Comparison of ENCODE assay signal across 14 cellular contexts in the genomic region with DNA sequence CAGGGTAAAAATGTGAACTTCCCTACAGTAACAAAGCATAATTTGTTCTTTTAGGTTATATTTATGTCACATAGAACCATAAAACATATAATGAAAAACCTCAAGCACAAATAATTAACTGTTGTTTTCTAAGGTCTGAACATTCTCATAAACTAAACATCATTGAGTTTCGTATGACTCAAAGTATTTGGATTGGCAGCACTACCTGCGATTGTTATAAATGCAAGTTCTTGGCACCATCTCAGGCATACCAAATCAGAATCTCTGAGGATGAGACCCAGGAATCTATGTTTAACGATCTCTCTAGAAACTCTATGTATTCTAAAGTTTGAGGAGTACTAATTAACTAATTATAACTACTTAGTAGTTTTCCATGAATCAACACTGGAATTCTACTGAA.
"Had no signal": no experiment of that assay in that cellular context is flagged by ENCODE, and none has a peak within 500 bp of the region (broad histone marks: within the 10 kb centered on the region; RNA-seq: fewer than 3 reads in every experiment).

No MANE protein-coding gene starts in this region.

- H3K4me1 Mint-ChIP-seq: stimulated activated naive B cell treated with anti-CD40 and anti-IgM and Interleukin-4, amounts not matched to agents 10 μg/mL and 1 μg/mL and 100 μg/mL, for 72 hours had no signal

- H3K27me3 Mint-ChIP-seq: activated naive CD8-positive, alpha-beta T cell; stimulated activated naive B cell treated with anti-CD40 and anti-IgM and Interleukin-4, amounts not matched to agents 10 μg/mL and 1 μg/mL and 100 μg/mL, for 72 hours had no signal

- ATAC-seq: activated T-cell treated with anti-CD3 and anti-CD28 coated beads, Interleukin-2, amount 50 U/mL, for 72 hours; heart right ventricle; natural killer cell; pancreas; stimulated activated naive B cell treated with anti-CD40 and anti-IgM and Interleukin-4, amounts not matched to agents 10 μg/mL and 1 μg/mL and 100 μg/mL, for 72 hours had no signal

- H3K4me3 Mint-ChIP-seq: activated naive CD8-positive, alpha-beta T cell; activated T-cell treated with anti-CD3 and anti-CD28 coated beads, Interleukin-2, amount 50 U/mL, for 72 hours; endodermal cell; natural killer cell; stimulated activated naive B cell treated with anti-CD40 and anti-IgM and Interleukin-4, amounts not matched to agents 10 μg/mL and 1 μg/mL and 100 μg/mL, for 72 hours had no signal

- H3K9me3 Mint-ChIP-seq: natural killer cell had no signal

- H3K4me1 ChIP-seq: pancreas had no signal

- H3K27ac ChIP-seq: cardiac muscle cell, dorsolateral prefrontal cortex, heart right ventricle, pancreas had no signal

- H3K27ac Mint-ChIP-seq: activated naive CD8-positive, alpha-beta T cell; activated T-cell treated with anti-CD3 and anti-CD28 coated beads, Interleukin-2, amount 50 U/mL, for 72 hours; endodermal cell; natural killer cell; stimulated activated naive B cell treated with anti-CD40 and anti-IgM and Interleukin-4, amounts not matched to agents 10 μg/mL and 1 μg/mL and 100 μg/mL, for 72 hours had no signal

- H3K9me3 ChIP-seq: pancreas had no signal

- H3K27me3 ChIP-seq: cardiac muscle cell, dorsolateral prefrontal cortex, heart right ventricle, pancreas had no signal

- H3K4me3 ChIP-seq: cardiac muscle cell, dorsolateral prefrontal cortex, heart right ventricle, pancreas had no signal

- DNase-seq: activated CD4-positive, alpha-beta T cell treated with anti-CD3 and anti-CD28 coated beads, Interleukin-2, amount 50 U/mL, for 4 hours; activated effector memory CD4-positive, alpha-beta T cell treated with anti-CD3 and anti-CD28 coated beads, Interleukin-2, amount 50 U/mL, for 16 hours; activated T-cell treated with anti-CD3 and anti-CD28 coated beads, Interleukin-2, amount 50 U/mL, for 72 hours; dorsolateral prefrontal cortex; endodermal cell; heart right ventricle; natural killer cell; pancreas; retina; stimulated activated naive B cell treated with anti-CD40 and anti-IgM and Interleukin-4, amounts not matched to agents 10 μg/mL and 1 μg/mL and 100 μg/mL, for 72 hours; SW 1271; T-helper 2 cell had no signal
